ENCODE assay signal across 7 cellular contexts in the genomic region with DNA sequence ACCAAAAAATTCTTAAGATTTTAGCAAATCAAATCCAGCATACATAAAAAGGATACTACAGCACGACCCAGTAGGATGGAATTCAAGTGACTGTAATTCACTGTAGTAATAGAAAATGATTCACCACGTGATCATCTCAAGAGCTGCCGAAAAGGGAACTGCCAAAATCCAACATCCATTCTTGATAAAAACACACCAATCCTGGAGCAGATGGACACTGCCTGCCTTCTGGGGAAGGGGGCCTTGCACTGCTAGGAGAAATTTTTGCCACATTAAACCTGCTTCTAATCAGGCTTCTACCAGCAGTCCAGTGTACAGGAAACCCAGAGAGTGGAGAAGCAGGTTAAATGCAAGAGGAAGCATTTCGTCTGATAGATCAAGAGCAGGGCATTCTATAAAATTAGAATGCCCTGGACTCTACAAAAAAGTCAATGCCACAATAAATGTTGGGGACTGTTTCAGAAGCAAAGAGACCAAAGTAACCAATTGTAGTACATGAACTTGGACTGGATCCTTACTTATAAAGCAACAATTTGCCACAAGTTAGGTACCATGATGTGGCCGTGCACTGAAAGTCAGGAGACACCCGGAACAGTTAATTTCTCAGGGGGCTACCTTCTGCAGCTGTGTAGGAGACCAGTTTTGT. TPM values are rescaled to one million over a fixed set of nuclear protein-coding genes. Genes with fewer than 3 reads are reported as not detected.
A peak's percentile ranks its signal among the peaks of the same experiment; 100 is the strongest.
DNase-seq lines count a peak whose midpoint lies in the region; TF ChIP-seq lines count a peak whose summit lies in the region.
"Not testable (repeated sequence)": the region's sequence is repeated elsewhere in the genome, so short reads cannot be mapped to it uniquely, and the experiment has no call there.

No MANE protein-coding gene starts in this region.

- CTCF ChIA-PET in CD8-positive, alpha-beta memory T cell (lab: Charles Lee): interaction anchor here (1.9 to 2.0 kb wide), 2 partner anchors 23 to 100 kb away, joined by 7 read pairs; no protein-coding TSS in a partner anchor
- CTCF ChIA-PET in MCF 10A (lab: Yijun Ruan, JAX): interaction anchor here (0.5 to 1.8 kb wide), 6 partner anchors 9 to 607 kb away, joined by 3 to 6 read pairs (median 4); no protein-coding TSS in a partner anchor

- H3K79me2 ChIP-seq in neural progenitor cell (ENCODE audit: low read depth): peaks cover 25% of the 10 kb centered on the region

- H3K27me3 ChIP-seq in CD8-positive, alpha-beta memory T cell (ENCODE audit: insufficient read depth, low read length, poor library complexity, severe bottlenecking); neural progenitor cell: not testable (repeated sequence)

- not testable (repeated sequence) for H3K27me3 Mint-ChIP-seq in CD8-positive, alpha-beta memory T cell; T-helper 1 cell treated with Interleukin-12 subunit alpha and Interleukin-12 subunit beta and Interleukin-4 antibody, amounts not matched to agents 30 μg/mL and 1 μg/mL, for 36 hours (ENCODE audit: low read depth); activated T-cell treated with anti-CD3 and anti-CD28 coated beads, Interleukin-2, amount 50 U/mL, for 24 hours; MCF 10A (ENCODE audit: insufficient read depth, unreplicated experiment); immature natural killer cell (ENCODE audit: low read depth in 3 of 3); neural progenitor cell (ENCODE audit: insufficient read depth, low read depth)

- peaks cover 44% of the 10 kb centered on the region for H3K4me1 ChIP-seq in CD8-positive, alpha-beta memory T cell (ENCODE audit: insufficient read depth, low read length)
- peaks cover 12% of the 10 kb centered on the region for H3K4me1 ChIP-seq in neural progenitor cell

- H3K4me2 ChIP-seq in neural progenitor cell: peak overlapping the region; percentile 6

- not testable (repeated sequence) for H3K4me3 ChIP-seq in CD8-positive, alpha-beta memory T cell (ENCODE audit: low read length); neural progenitor cell

- not testable (repeated sequence) for H3K9me3 ChIP-seq in CD8-positive, alpha-beta memory T cell (ENCODE audit: low read length); neural progenitor cell (ENCODE audit: low read depth)

- intact Hi-C loops in MCF 10A (cut with micrococcal nuclease): not testable (repeated sequence)

- H3K4me1 Mint-ChIP-seq in CD8-positive, alpha-beta memory T cell: peaks cover 37 to 61% (median 47%) of the 10 kb centered on the region in 3 donors
- H3K4me1 Mint-ChIP-seq in T-helper 1 cell treated with Interleukin-12 subunit alpha and Interleukin-12 subunit beta and Interleukin-4 antibody, amounts not matched to agents 30 μg/mL and 1 μg/mL, for 36 hours (ENCODE audit: low read depth): peaks cover 35% of the 10 kb centered on the region
- H3K4me1 Mint-ChIP-seq in activated T-cell treated with anti-CD3 and anti-CD28 coated beads, Interleukin-2, amount 50 U/mL, for 24 hours (ENCODE audit: low read depth): peaks cover 56% of the 10 kb centered on the region
- not testable (repeated sequence) for H3K4me1 Mint-ChIP-seq in MCF 10A (ENCODE audit: insufficient read depth, unreplicated experiment)
- H3K4me1 Mint-ChIP-seq in immature natural killer cell: peaks cover 33 to 46% of the 10 kb centered on the region in 2 donors
- peaks cover 39% of the 10 kb centered on the region for H3K4me1 Mint-ChIP-seq in neural progenitor cell

- DNase-seq in CD8-positive, alpha-beta memory T cell; MCF 10A (ENCODE audit: unreplicated experiment); immature natural killer cell: not testable (repeated sequence)
- DNase-seq in Kasumi-1 (lab: John Stamatoyannopoulos, UW): peak; percentile 23 to 25
- DNase-seq in activated T-cell treated with anti-CD3 and anti-CD28 coated beads, Interleukin-2, amount 50 U/mL, for 24 hours: peak; percentile 22
- DNase-seq in neural progenitor cell (ENCODE audit: low spot score): peak; percentile 1

- H4K20me1 ChIP-seq in neural progenitor cell (ENCODE audit: low read depth): peaks cover 48% of the 10 kb centered on the region

- peak overlapping the region in 4 of 8 donors; percentile 23 to 90 (median 42) for H3K27ac Mint-ChIP-seq in CD8-positive, alpha-beta memory T cell
- not testable (repeated sequence) for H3K27ac Mint-ChIP-seq in T-helper 1 cell treated with Interleukin-12 subunit alpha and Interleukin-12 subunit beta and Interleukin-4 antibody, amounts not matched to agents 30 μg/mL and 1 μg/mL, for 36 hours; MCF 10A (ENCODE audit: low read depth, unreplicated experiment); neural progenitor cell
- H3K27ac Mint-ChIP-seq in activated T-cell treated with anti-CD3 and anti-CD28 coated beads, Interleukin-2, amount 50 U/mL, for 24 hours: peak overlapping the region; percentile 41
- H3K27ac Mint-ChIP-seq in immature natural killer cell: peak overlapping the region in 2 of 6 donors; percentile 23 to 31

- H3K36me3 ChIP-seq in CD8-positive, alpha-beta memory T cell (ENCODE audit: insufficient read depth, low read length); neural progenitor cell: not testable (repeated sequence)

- TF ChIP-seq CTCF in MCF 10A (IDR thresholded peaks at IDR 0.05; ENCODE audit: unreplicated experiment); neural progenitor cell (IDR thresholded peaks at IDR 0.05): not testable (repeated sequence)

- H3K27ac ChIP-seq in CD8-positive, alpha-beta memory T cell (ENCODE audit: low read depth, low read length); neural progenitor cell: not testable (repeated sequence)

- POLR2A ChIA-PET in CD8-positive, alpha-beta memory T cell (lab: Charles Lee): interaction anchor here (0.6 kb wide), 1 partner anchor 11 kb away, joined by 3 read pairs; no protein-coding TSS in a partner anchor
- POLR2A ChIA-PET in MCF 10A (lab: Yijun Ruan, JAX): interaction anchor here (3.3 kb wide), 1 partner anchor 76 kb away, joined by 16 read pairs; a partner anchor contains a TSS

- not testable (repeated sequence) for H3K9me3 Mint-ChIP-seq in CD8-positive, alpha-beta memory T cell; T-helper 1 cell treated with Interleukin-12 subunit alpha and Interleukin-12 subunit beta and Interleukin-4 antibody, amounts not matched to agents 30 μg/mL and 1 μg/mL, for 36 hours; activated T-cell treated with anti-CD3 and anti-CD28 coated beads, Interleukin-2, amount 50 U/mL, for 24 hours; MCF 10A (ENCODE audit: unreplicated experiment); immature natural killer cell; neural progenitor cell

- H3K36me3 Mint-ChIP-seq in CD8-positive, alpha-beta memory T cell: peaks cover 0 to 15% (median 0%) of the 10 kb centered on the region in 3 donors
- not testable (repeated sequence) for H3K36me3 Mint-ChIP-seq in T-helper 1 cell treated with Interleukin-12 subunit alpha and Interleukin-12 subunit beta and Interleukin-4 antibody, amounts not matched to agents 30 μg/mL and 1 μg/mL, for 36 hours (ENCODE audit: low read depth); activated T-cell treated with anti-CD3 and anti-CD28 coated beads, Interleukin-2, amount 50 U/mL, for 24 hours (ENCODE audit: low read depth); MCF 10A (ENCODE audit: insufficient read depth, unreplicated experiment); immature natural killer cell; neural progenitor cell

- BruUV-seq in MCF 10A (replicated peaks; lab: Mats Ljungman, UMichigan): not testable (repeated sequence)

- H3K4me3 Mint-ChIP-seq in CD8-positive, alpha-beta memory T cell: peak overlapping the region; percentile 56 to 95 (median 92)
- peak overlapping the region; percentile 93 for H3K4me3 Mint-ChIP-seq in T-helper 1 cell treated with Interleukin-12 subunit alpha and Interleukin-12 subunit beta and Interleukin-4 antibody, amounts not matched to agents 30 μg/mL and 1 μg/mL, for 36 hours
- H3K4me3 Mint-ChIP-seq in activated T-cell treated with anti-CD3 and anti-CD28 coated beads, Interleukin-2, amount 50 U/mL, for 24 hours: peak overlapping the region; percentile 92
- peak overlapping the region; percentile 44 for H3K4me3 Mint-ChIP-seq in MCF 10A (ENCODE audit: unreplicated experiment)
- H3K4me3 Mint-ChIP-seq in immature natural killer cell: peak overlapping the region; percentile 36 to 94 (median 64)
- H3K4me3 Mint-ChIP-seq in neural progenitor cell: peak overlapping the region; percentile 95

- not testable (repeated sequence) for H2AFZ ChIP-seq in neural progenitor cell (replicated peaks)

- H3F3A ChIP-seq in neural progenitor cell (ENCODE audit: low read depth): peaks cover 15% of the 10 kb centered on the region

- H3K9ac ChIP-seq in neural progenitor cell: not testable (repeated sequence)

RNA-seq across cellular contexts. Expression of a gene that starts 1.7 kb away (rescaled TPM):
- 10 to 100 TPM; 46.8 to 48.4 TPM for total RNA-seq in CD8-positive, alpha-beta memory T cell
- polyA plus RNA-seq in CD8-positive, alpha-beta memory T cell: 150 TPM
- total RNA-seq in MCF 10A (2022): 33.3 and 36.4 TPM in 2 replicates
- polyA plus RNA-seq in immature natural killer cell: 100 to 1,000 TPM; 143 to 160 (median 147) TPM
- 22.3 and 59.2 TPM in 2 replicates for total RNA-seq in neural progenitor cell (ENCODE audit: low replicate concordance)

RNA-seq across cellular contexts. Expression of a gene that starts 50.0 kb away (rescaled TPM):
- 1 to 10 TPM; 1.8 to 2.7 TPM for total RNA-seq in CD8-positive, alpha-beta memory T cell
- 6.0 TPM for polyA plus RNA-seq in CD8-positive, alpha-beta memory T cell
- 2.7 and 3.7 TPM in 2 replicates for total RNA-seq in MCF 10A (2022)
- polyA plus RNA-seq in immature natural killer cell: 1 to 10 TPM; 1.1 to 3.9 (median 2.2) TPM
- total RNA-seq in neural progenitor cell (ENCODE audit: low replicate concordance): 6.3 and 20.9 TPM in 2 replicates

Comparison
In these comparisons a context has a peak if more than half of its experiments do, and no peak if none do; other contexts are left out.
1. H3K4me3 Mint-ChIP-seq: peak in every context shown above with its lines; median percentile 95 in neural progenitor cell; 93 in T-helper 1 cell treated with Interleukin-12 subunit alpha and Interleukin-12 subunit beta and Interleukin-4 antibody, amounts not matched to agents 30 μg/mL and 1 μg/mL, for 36 hours; 92 in CD8-positive, alpha-beta memory T cell; 92 in activated T-cell treated with anti-CD3 and anti-CD28 coated beads, Interleukin-2, amount 50 U/mL, for 24 hours; 64 in immature natural killer cell; 44 in MCF 10A.